ENCODE assay signal across 13 cellular contexts in the genomic region with DNA sequence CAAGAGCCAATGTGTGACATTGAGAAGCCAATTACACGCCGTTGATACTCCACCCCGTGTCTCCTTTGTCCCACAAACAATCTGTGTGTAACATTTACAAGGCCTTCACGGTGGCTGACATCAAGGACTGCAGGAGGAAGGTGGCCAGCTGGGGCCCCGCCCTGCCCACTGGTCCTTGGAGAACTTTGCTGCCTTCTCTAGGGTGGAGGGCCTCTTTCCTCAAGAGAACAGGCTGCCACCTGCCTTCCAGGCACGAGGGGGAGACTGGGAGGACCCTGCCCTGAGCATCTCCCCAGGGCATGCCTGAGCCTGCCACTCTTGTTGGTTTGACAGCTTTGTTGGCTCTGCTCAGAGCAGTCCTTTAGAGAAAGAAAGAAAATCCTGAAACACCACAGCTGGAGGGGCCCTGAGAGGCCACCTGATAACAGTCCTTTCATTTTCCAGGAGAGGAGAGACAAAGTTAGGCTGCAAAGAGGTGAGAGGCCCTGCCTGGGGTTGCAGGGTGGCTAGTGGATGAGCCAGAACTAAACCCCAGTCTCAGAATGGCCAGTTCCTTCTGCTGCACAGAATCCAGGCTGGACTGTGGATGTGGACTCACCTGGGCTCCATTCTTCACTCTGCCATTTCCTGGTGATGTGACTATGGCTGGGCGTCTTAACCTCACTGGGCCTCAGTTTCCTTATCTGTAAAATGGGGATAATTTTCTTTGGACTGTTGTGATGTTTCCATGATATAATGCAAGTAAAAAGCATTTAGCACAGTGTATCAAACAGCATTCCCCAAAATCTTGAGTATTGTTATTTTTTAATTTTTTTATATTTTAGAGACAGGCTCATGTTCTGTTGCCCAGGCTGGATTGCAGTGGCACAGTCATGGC. TPM values are rescaled to one million over a fixed set of nuclear protein-coding genes. Genes with fewer than 3 reads are reported as not detected.
A peak's percentile ranks its signal among the peaks of the same experiment; 100 is the strongest.
DNase-seq lines count a peak whose midpoint lies in the region; ATAC-seq lines count a peak whose summit lies in the region.
"Had no signal": no experiment of that assay in that cellular context is flagged by ENCODE, and none has a peak within 500 bp of the region (broad histone marks: within the 10 kb centered on the region; RNA-seq: fewer than 3 reads in every experiment).

No MANE protein-coding gene starts in this region.

- H3K27ac Mint-ChIP-seq in T-cell = no peak overlapping the region
- no peak overlapping the region for H3K27ac Mint-ChIP-seq in activated CD4-positive, alpha-beta T cell treated with anti-CD3 and anti-CD28 coated beads, Interleukin-2, amount 10 ng/mL, durations not matched to agents 7 days and 5 days
- H3K27ac Mint-ChIP-seq: activated naive CD4-positive, alpha-beta T cell treated with anti-CD3 and anti-CD28 coated beads, Interleukin-2, amount 10 ng/mL, durations not matched to agents 7 days and 5 days; T-helper 1 cell treated with Interleukin-12 subunit alpha and Interleukin-12 subunit beta and Interleukin-4 antibody, amounts not matched to agents 30 μg/mL and 1 μg/mL, for 36 hours had no signal

- CTCF ChIA-PET in T-cell (lab: Charles Lee) = no interaction called here
- CTCF ChIA-PET in activated CD4-positive, alpha-beta T cell treated with anti-CD3 and anti-CD28 coated beads, Interleukin-2, amount 10 ng/mL, durations not matched to agents 7 days and 5 days (lab: Charles Lee) = no interaction called here

- POLR2A ChIA-PET in T-cell (lab: Charles Lee) = no interaction called here
- POLR2A ChIA-PET in activated CD4-positive, alpha-beta T cell treated with anti-CD3 and anti-CD28 coated beads, Interleukin-2, amount 10 ng/mL, durations not matched to agents 7 days and 5 days (lab: Charles Lee) = no interaction called here

- ATAC-seq in T-cell (replicated peaks in 1 of 4) = no peak
- ATAC-seq in HG02870 (IDR thresholded peaks at IDR 0.05; ENCODE audit: unreplicated experiment) = no peak
- ATAC-seq in HG02981 (IDR thresholded peaks at IDR 0.05; ENCODE audit: unreplicated experiment) = no peak

- no peaks in the 10 kb centered on the region for H3K9me3 Mint-ChIP-seq in T-cell
- H3K9me3 Mint-ChIP-seq in activated CD4-positive, alpha-beta T cell treated with anti-CD3 and anti-CD28 coated beads, Interleukin-2, amount 10 ng/mL, durations not matched to agents 7 days and 5 days = no peaks in the 10 kb centered on the region
- H3K9me3 Mint-ChIP-seq: activated naive CD4-positive, alpha-beta T cell treated with anti-CD3 and anti-CD28 coated beads, Interleukin-2, amount 10 ng/mL, durations not matched to agents 7 days and 5 days; T-helper 1 cell treated with Interleukin-12 subunit alpha and Interleukin-12 subunit beta and Interleukin-4 antibody, amounts not matched to agents 30 μg/mL and 1 μg/mL, for 36 hours had no signal

- no peak overlapping the region for H3K4me3 Mint-ChIP-seq in T-cell
- H3K4me3 Mint-ChIP-seq in activated CD4-positive, alpha-beta T cell treated with anti-CD3 and anti-CD28 coated beads, Interleukin-2, amount 10 ng/mL, durations not matched to agents 7 days and 5 days = no peak overlapping the region
- H3K4me3 Mint-ChIP-seq: activated naive CD4-positive, alpha-beta T cell treated with anti-CD3 and anti-CD28 coated beads, Interleukin-2, amount 10 ng/mL, durations not matched to agents 7 days and 5 days; T-helper 1 cell treated with Interleukin-12 subunit alpha and Interleukin-12 subunit beta and Interleukin-4 antibody, amounts not matched to agents 30 μg/mL and 1 μg/mL, for 36 hours had no signal

- no peaks in the 10 kb centered on the region for H3K36me3 Mint-ChIP-seq in T-cell
- no peaks in the 10 kb centered on the region for H3K36me3 Mint-ChIP-seq in activated CD4-positive, alpha-beta T cell treated with anti-CD3 and anti-CD28 coated beads, Interleukin-2, amount 10 ng/mL, durations not matched to agents 7 days and 5 days (ENCODE audit: low read depth)
- H3K36me3 Mint-ChIP-seq: activated naive CD4-positive, alpha-beta T cell treated with anti-CD3 and anti-CD28 coated beads, Interleukin-2, amount 10 ng/mL, durations not matched to agents 7 days and 5 days had no signal

- in situ Hi-C loops in Caki2 (cut with HindIII; ENCODE audit: low pct_unique_long_range_greater_than_20kb, low sequenced_read_pairs) (no loop called here), KBM-7 (cut with MboI; ENCODE audit: low pct_unique_long_range_greater_than_20kb, low sequenced_read_pairs) (no loop called here)

- DNase-seq in Caki2 (ENCODE audit: low read depth) = peak; percentile 51
- DNase-seq in KBM-7 = peak; percentile 29
- peak; percentile 94 for DNase-seq in NCI-H69 (lab: John Stamatoyannopoulos, UW)
- DNase-seq in left kidney (ENCODE audit: low read depth, low spot score) = peak; percentile 78
- no peak for DNase-seq in T-cell
- no peak for DNase-seq in activated CD4-positive, alpha-beta T cell treated with anti-CD3 and anti-CD28 coated beads, Interleukin-2, amount 10 ng/mL, durations not matched to agents 7 days and 5 days
- DNase-seq: activated naive CD4-positive, alpha-beta T cell treated with anti-CD3 and anti-CD28 coated beads, Interleukin-2, amount 10 ng/mL, durations not matched to agents 7 days and 5 days; uterus had no signal

- H3K27me3 Mint-ChIP-seq in T-cell = peaks cover 2 to 5% of the 10 kb centered on the region in 2 donors
- H3K27me3 Mint-ChIP-seq in activated CD4-positive, alpha-beta T cell treated with anti-CD3 and anti-CD28 coated beads, Interleukin-2, amount 10 ng/mL, durations not matched to agents 7 days and 5 days = peaks cover under 1% of the 10 kb centered on the region

- peaks cover 0 to 9% (median 0%) of the 10 kb centered on the region in 3 donors for H3K4me1 Mint-ChIP-seq in T-cell
- H3K4me1 Mint-ChIP-seq in activated CD4-positive, alpha-beta T cell treated with anti-CD3 and anti-CD28 coated beads, Interleukin-2, amount 10 ng/mL, durations not matched to agents 7 days and 5 days = no peaks in the 10 kb centered on the region
- H3K4me1 Mint-ChIP-seq: activated naive CD4-positive, alpha-beta T cell treated with anti-CD3 and anti-CD28 coated beads, Interleukin-2, amount 10 ng/mL, durations not matched to agents 7 days and 5 days had no signal

RNA-seq across cellular contexts. Expression of a gene that starts 5.7 kb away (rescaled TPM):
- total RNA-seq in Caki2 (2014; rRNA removed; shearing (Covaris generic); ENCODE audit: low replicate concordance) = 0.07 and 0.12 TPM in 2 replicates
- total RNA-seq in T-cell = not detected
- total RNA-seq in activated CD4-positive, alpha-beta T cell treated with anti-CD3 and anti-CD28 coated beads, Interleukin-2, amount 10 ng/mL, durations not matched to agents 7 days and 5 days = not detected

RNA-seq across cellular contexts. Expression of a gene that starts 36.6 kb away (rescaled TPM):
- 150 and 167 TPM in 2 replicates for total RNA-seq in Caki2 (2014; rRNA removed; shearing (Covaris generic); ENCODE audit: low replicate concordance)
- total RNA-seq in T-cell = 100 to 1,000 TPM; 115 to 125 (median 118) TPM
- 10 to 100 TPM; 73.1 to 74.1 TPM for total RNA-seq in activated CD4-positive, alpha-beta T cell treated with anti-CD3 and anti-CD28 coated beads, Interleukin-2, amount 10 ng/mL, durations not matched to agents 7 days and 5 days

RNA-seq across cellular contexts. Expression of a gene that starts 40.9 kb away (rescaled TPM):
- total RNA-seq in Caki2 (2014; rRNA removed; shearing (Covaris generic); ENCODE audit: low replicate concordance) = 41.7 and 68.5 TPM in 2 replicates
- total RNA-seq in T-cell = 10 to 100 TPM; 17.2 to 36.2 (median 32.7) TPM
- 10 to 100 TPM; 77.6 to 80.0 TPM for total RNA-seq in activated CD4-positive, alpha-beta T cell treated with anti-CD3 and anti-CD28 coated beads, Interleukin-2, amount 10 ng/mL, durations not matched to agents 7 days and 5 days

RNA-seq across cellular contexts. Expression of a gene that starts 51.4 kb away (rescaled TPM):
- total RNA-seq in Caki2 (2014; rRNA removed; shearing (Covaris generic); ENCODE audit: low replicate concordance) = not detected in 2 replicates
- total RNA-seq in T-cell = not detected
- not detected for total RNA-seq in activated CD4-positive, alpha-beta T cell treated with anti-CD3 and anti-CD28 coated beads, Interleukin-2, amount 10 ng/mL, durations not matched to agents 7 days and 5 days
- total RNA-seq: cerebellum, fibroblast of lung, uterus had no signal

Comparison
In these comparisons a context has a peak if more than half of its experiments do, and no peak if none do; other contexts are left out.
1. DNase-seq: peak in Caki2 (single experiment), KBM-7 (single experiment), NCI-H69 (single experiment) and left kidney (single experiment); none in T-cell (0 of 34) and activated CD4-positive, alpha-beta T cell treated with anti-CD3 and anti-CD28 coated beads, Interleukin-2, amount 10 ng/mL, durations not matched to agents 7 days and 5 days (single experiment).